Comparison of ENCODE assay signal across 8 cellular contexts in genomic region chr15:41811432-41812195, GRCh38.
A peak's percentile ranks its signal among the peaks of the same experiment; 100 is the strongest.
DNase-seq lines count a peak whose midpoint lies in the region; ATAC-seq lines count a peak whose summit lies in the region.

No MANE protein-coding gene starts in this region.

- ATAC-seq in GM21576 (IDR thresholded peaks at IDR 0.05; ENCODE audit: unreplicated experiment), result peak; percentile 49
- ATAC-seq in HG02642 (IDR thresholded peaks at IDR 0.05; ENCODE audit: poor library complexity, unreplicated experiment), result no peak

- peak; percentile 87 for DNase-seq in Ammon's horn (ENCODE audit: low spot score)
- DNase-seq in NCI-H226, result peak; percentile 36
- DNase-seq in activated CD4-positive, alpha-beta T cell treated with anti-CD3 and anti-CD28 coated beads for 24 hours (ENCODE audit: low read depth in 2 of 2), result peak; percentile 59 to 67
- peak; percentile 84 for DNase-seq in cerebellar cortex (ENCODE audit: low spot score)
- DNase-seq in left kidney (ENCODE audit: low read depth, low spot score), result peak; percentile 90
- peak; percentile 66 to 68 for DNase-seq in stimulated activated CD4-positive, alpha-beta T cell treated with anti-CD3 and anti-CD28 coated beads, Interleukin-4, amount 100 ng/mL, for 4 hours

Comparison
In these comparisons a context has a peak if more than half of its experiments do, and no peak if none do; other contexts are left out.
1. DNase-seq: peak in every context shown above with its lines; median percentile 90 in left kidney; 87 in Ammon's horn; 84 in cerebellar cortex; 67 in stimulated activated CD4-positive, alpha-beta T cell treated with anti-CD3 and anti-CD28 coated beads, Interleukin-4, amount 100 ng/mL, for 4 hours; 63 in activated CD4-positive, alpha-beta T cell treated with anti-CD3 and anti-CD28 coated beads for 24 hours; 36 in NCI-H226.